ENCODE assay signal across 9 cellular contexts in genomic region chr11:61696602-61697001, GRCh38. TPM values are rescaled to one million over a fixed set of nuclear protein-coding genes. Genes with fewer than 3 reads are reported as not detected.
DNase-seq lines count a peak whose midpoint lies in the region; ATAC-seq and TF ChIP-seq lines count a peak whose summit lies in the region.
"Had no signal": no experiment of that assay in that cellular context is flagged by ENCODE, and none has a peak within 500 bp of the region (broad histone marks: within the 10 kb centered on the region; RNA-seq: fewer than 3 reads in every experiment).

No MANE protein-coding gene starts in this region.

- H3K9me3 Mint-ChIP-seq in type B pancreatic cell (no peaks in the 10 kb centered on the region), glutamatergic neuron (ENCODE audit: unreplicated experiment) (peaks cover 5% of the 10 kb centered on the region)

- in situ Hi-C loops in mammary epithelial cell (cut with MboI; ENCODE audit: low sequenced_read_pairs in 2 of 2): no loop called here

- TF ChIP-seq CTCF in heart left ventricle (IDR thresholded peaks at IDR 0.05): no peak
- no peak for TF ChIP-seq CTCF in mammary epithelial cell (conservative IDR thresholded peaks at IDR 0.05 in 1 of 2, IDR thresholded peaks at IDR 0.05 in 1 of 2; ENCODE audit: extremely low read depth in 1 of 2, insufficient read depth in 1 of 2, low read depth in 1 of 2, low read length in 2 of 2)
- no peak for TF ChIP-seq CTCF in mucosa of descending colon (IDR thresholded peaks at IDR 0.05)
- TF ChIP-seq CTCF in type B pancreatic cell (conservative IDR thresholded peaks at IDR 0.05): no peak
- no peak for TF ChIP-seq CTCF in glutamatergic neuron (IDR thresholded peaks at IDR 0.05; ENCODE audit: partially characterized antibody, unreplicated experiment)
- TF ChIP-seq CTCF in BE2C (IDR thresholded peaks at IDR 0.05; ENCODE audit: low read depth, low read length): no peak

- dilution Hi-C loops in mammary epithelial cell (cut with HindIII; ENCODE audit: low sequenced_read_pairs): loop anchor here (5.0 kb wide), 1 partner anchor 99 kb away; no protein-coding TSS in a partner anchor

- H3K36me3 ChIP-seq in heart left ventricle: no peaks in the 10 kb centered on the region
- H3K36me3 ChIP-seq in mammary epithelial cell (ENCODE audit: insufficient read depth, low read length): no peaks in the 10 kb centered on the region
- H3K36me3 ChIP-seq in mucosa of descending colon (ENCODE audit: low read depth): no peaks in the 10 kb centered on the region
- no peaks in the 10 kb centered on the region for H3K36me3 ChIP-seq in BE2C

- H3K27me3 ChIP-seq in heart left ventricle: no peaks in the 10 kb centered on the region
- no peaks in the 10 kb centered on the region for H3K27me3 ChIP-seq in mammary epithelial cell (ENCODE audit: insufficient read depth, low read length)
- H3K27me3 ChIP-seq in BE2C: no peaks in the 10 kb centered on the region

- ATAC-seq in heart left ventricle (no peak), Right ventricle myocardium superior (ENCODE audit: poor library complexity) (no peak), mucosa of descending colon (no peak), GM18517 (IDR thresholded peaks at IDR 0.05; ENCODE audit: unreplicated experiment) (no peak)

- H3K36me3 Mint-ChIP-seq in type B pancreatic cell (no peaks in the 10 kb centered on the region), glutamatergic neuron (ENCODE audit: unreplicated experiment) (no peaks in the 10 kb centered on the region)

- H3K9ac ChIP-seq in mammary epithelial cell (ENCODE audit: insufficient read depth, low read length): no peak overlapping the region

- 70 to 86% (median 76%) methylated on average over 7 to 8 of the region's 8 CpGs for WGBS in heart left ventricle, 4 donors
- 26% methylated on average over 3 of the region's 8 CpGs for WGBS in mammary epithelial cell (ENCODE audit: low coverage, missing lambda C conversion rate)

- H3K27ac ChIP-seq in heart left ventricle: peak overlapping the region in 9 of 12 donors; percentile 75 to 87 (median 78)
- H3K27ac ChIP-seq in mammary epithelial cell (ENCODE audit: insufficient read depth, low read depth, low read length): peak overlapping the region; percentile 59

- no peak overlapping the region for H3K4me3 Mint-ChIP-seq in type B pancreatic cell
- no peak overlapping the region for H3K4me3 Mint-ChIP-seq in glutamatergic neuron (ENCODE audit: unreplicated experiment)

- no peak overlapping the region for H2AFZ ChIP-seq in mammary epithelial cell (ENCODE audit: low read depth, low read length)

- peak overlapping the region; percentile 49 for H3K4me2 ChIP-seq in mammary epithelial cell (ENCODE audit: insufficient read depth, low read depth, low read length)

- peak overlapping the region; percentile 74 for H3K27ac Mint-ChIP-seq in type B pancreatic cell
- no peak overlapping the region for H3K27ac Mint-ChIP-seq in glutamatergic neuron (ENCODE audit: unreplicated experiment)

- H3K4me3 ChIP-seq in heart left ventricle (peak overlapping the region in 1 of 12 donors; percentile 37), mammary epithelial cell (replicated peaks in 1 of 3; ENCODE audit: insufficient read depth in 1 of 3, low read depth in 2 of 3, low read length in 3 of 3) (no peak overlapping the region), mucosa of descending colon (no peak overlapping the region), BE2C (ENCODE audit: low read depth, low read length) (no peak overlapping the region)

- H3K4me1 ChIP-seq in heart left ventricle (peaks cover 10 to 83% (median 75%) of the 10 kb centered on the region in 12 donors), mammary epithelial cell (ENCODE audit: insufficient read depth, low read length) (peaks cover 65% of the 10 kb centered on the region), mucosa of descending colon (ENCODE audit: low read depth) (peaks cover 83% of the 10 kb centered on the region), BE2C (no peaks in the 10 kb centered on the region)

- CTCF ChIA-PET in mammary epithelial cell (lab: Charles Lee; ENCODE audit: low non-redundant PET): interaction anchor here (0.6 to 0.9 kb wide), 2 partner anchors 22 to 34 kb away, joined by 3 read pairs; no protein-coding TSS in a partner anchor

- DNase-seq in heart left ventricle: no peak
- no peak for DNase-seq in Right ventricle myocardium superior
- DNase-seq in mammary epithelial cell: peak; percentile 52
- peak in 2 of 3 donors; percentile 41 to 48 for DNase-seq in mucosa of descending colon
- no peak for DNase-seq in type B pancreatic cell (ENCODE audit: extremely low spot score, unreplicated experiment)
- no peak for DNase-seq in glutamatergic neuron
- DNase-seq in BE2C: no peak
- DNase-seq: NCI-H510A had no signal

- BruUV-seq in mammary epithelial cell (replicated peaks; lab: Mats Ljungman, UMichigan): TSS peak; percentile 33

- intact Hi-C loops in heart left ventricle (cut with DNase I): no loop called here
- intact Hi-C loops in Right ventricle myocardium superior (cut with DNase I): no loop called here
- intact Hi-C loops in mammary epithelial cell (cut with micrococcal nuclease): loop anchor here (1.0 kb wide), 3 partner anchors 14 to 96 kb away; partner anchors contain the start of genes FEN1 and TMEM258
- intact Hi-C loops in mucosa of descending colon (cut with DNase I, micrococcal nuclease): no loop called here

- no peaks in the 10 kb centered on the region for H3K27me3 Mint-ChIP-seq in type B pancreatic cell
- peaks cover 2% of the 10 kb centered on the region for H3K27me3 Mint-ChIP-seq in glutamatergic neuron (ENCODE audit: unreplicated experiment)

- no peaks in the 10 kb centered on the region for H4K20me1 ChIP-seq in mammary epithelial cell (ENCODE audit: insufficient read depth, low read length)

- H3K79me2 ChIP-seq in mammary epithelial cell (ENCODE audit: insufficient read depth, low read length): no peaks in the 10 kb centered on the region

- H3K9me3 ChIP-seq in heart left ventricle (no peaks in the 10 kb centered on the region), mammary epithelial cell (replicated peaks; ENCODE audit: insufficient read depth, low read length) (no peaks in the 10 kb centered on the region), mucosa of descending colon (no peaks in the 10 kb centered on the region), BE2C (no peaks in the 10 kb centered on the region)

- TF ChIP-seq POLR2A in heart left ventricle (IDR thresholded peaks at IDR 0.05): no peak

- H3K4me1 Mint-ChIP-seq in type B pancreatic cell (ENCODE audit: unreplicated experiment) (peaks cover 35% of the 10 kb centered on the region), glutamatergic neuron (ENCODE audit: low read depth, unreplicated experiment) (peaks cover 35% of the 10 kb centered on the region)

RNA-seq across cellular contexts. Expression of gene DAGLA, which starts 16.4 kb away (rescaled TPM):
- total RNA-seq in heart left ventricle (1 to 10 TPM; 2.4 to 5.6 (median 3.8) TPM), Right ventricle myocardium superior (4.2 TPM), mammary epithelial cell (under 1 TPM; 0.33 to 0.67 TPM), mucosa of descending colon (10 to 100 TPM in 2 of 3 donors, 1 to 10 TPM in 1; 7.2 to 12.0 (median 11.9) TPM), type B pancreatic cell (ENCODE audit: low replicate concordance) (5.5 and 7.8 TPM in 2 replicates), glutamatergic neuron (ENCODE audit: unreplicated experiment) (9.6 TPM)
- polyA plus RNA-seq in heart left ventricle (1 to 10 TPM; 2.2 to 3.3 TPM), mammary epithelial cell (0.08 TPM)
- not detected for polyA minus RNA-seq in mammary epithelial cell
- 13.7 TPM for polyA plus RNA-seq in BE2C (2012; ENCODE audit: insufficient read depth, insufficient read length, low read depth)

RNA-seq across cellular contexts. Expression of gene MYRF, which starts 55.8 kb away (rescaled TPM):
- total RNA-seq in heart left ventricle (10 to 100 TPM in 1 of 9 donors, under 1 TPM in 6, not detected in 2; 0.20 to 41.2 (median 0.32) TPM), Right ventricle myocardium superior (0.16 TPM), mammary epithelial cell (under 1 TPM; under 0.01 to 0.26 TPM), mucosa of descending colon (10 to 100 TPM in 2 of 3 donors, 1 to 10 TPM in 1; 7.8 to 15.6 (median 10.2) TPM), type B pancreatic cell (ENCODE audit: low replicate concordance) (29.6 and 62.1 TPM in 2 replicates), glutamatergic neuron (ENCODE audit: unreplicated experiment) (0.29 TPM)
- polyA plus RNA-seq in heart left ventricle (under 1 TPM; 0.11 to 0.18 TPM), mammary epithelial cell (0.16 TPM)
- not detected for polyA minus RNA-seq in mammary epithelial cell
- 6.3 TPM for polyA plus RNA-seq in BE2C (2012; ENCODE audit: insufficient read depth, insufficient read length, low read depth)

Comparison
In these comparisons a context has a peak if more than half of its experiments do, and no peak if none do; other contexts are left out.
1. DNase-seq: peak in mammary epithelial cell (single experiment) and mucosa of descending colon (2 of 3); none in heart left ventricle (0 of 5), Right ventricle myocardium superior (single experiment), type B pancreatic cell (single experiment), glutamatergic neuron (single experiment) and BE2C (single experiment).